Comparison of ENCODE assay signal across 8 cellular contexts in the genomic region with DNA sequence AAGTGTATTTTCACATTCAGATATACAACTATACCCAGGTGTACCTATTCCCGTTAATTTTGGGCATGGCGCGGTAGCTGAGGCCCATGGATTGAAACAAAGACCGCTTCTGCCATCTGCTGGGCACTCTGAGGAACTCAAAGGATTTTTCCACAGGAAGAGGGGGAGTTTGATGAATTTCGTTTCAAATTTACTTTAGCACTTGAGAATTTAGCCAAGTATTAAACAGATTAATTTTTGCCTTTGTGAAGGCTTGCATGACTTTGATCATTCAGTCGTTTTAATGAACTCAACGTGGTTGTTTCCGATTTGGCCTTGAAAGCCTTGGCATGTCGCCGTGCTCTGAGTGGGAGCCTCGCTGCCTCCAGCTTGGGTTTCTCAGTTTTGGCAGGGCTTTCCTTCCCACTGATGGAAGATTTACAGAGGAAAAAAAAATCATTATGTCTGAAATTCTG.
A peak's percentile ranks its signal among the peaks of the same experiment; 100 is the strongest.
DNase-seq lines count a peak whose midpoint lies in the region; ATAC-seq and TF ChIP-seq lines count a peak whose summit lies in the region.

No MANE protein-coding gene starts in this region.

- H3K4me3 Mint-ChIP-seq in natural killer cell = peak overlapping the region; percentile 65

- H3K36me3 Mint-ChIP-seq in natural killer cell = no peaks in the 10 kb centered on the region

- no peaks in the 10 kb centered on the region for H3K36me3 ChIP-seq in HAP-1 (replicated peaks)

- intact Hi-C loops in natural killer cell (cut with micrococcal nuclease) = no loop called here

- in situ Hi-C loops in HAP-1 (cut with MboI; ENCODE audit: low sequenced_read_pairs) = no loop called here

- DNase-seq in CD1c-positive myeloid dendritic cell (ENCODE audit: extremely low spot score) (peak; percentile 48), HAP-1 (ENCODE audit: low spot score in 2 of 2) (peak; percentile 61 to 69), NCI-H526 treated with DMSO at 0.1 percent for 48 hours (lab: John Stamatoyannopoulos, UW) (peak; percentile 18), activated T-cell treated with anti-CD3 and anti-CD28 coated beads for 48 hours (ENCODE audit: low read depth) (peak; percentile 18), fibroblast of gingiva (ENCODE audit: low read depth) (peak; percentile 49), natural killer cell (no peak), superior temporal gyrus (ENCODE audit: extremely low spot score) (peak; percentile 93), GDM1 (lab: John Stamatoyannopoulos, UW) (no peak)

- ATAC-seq in natural killer cell = peak in 2 of 3 donors; percentile 58 to 74

- peaks cover 2 to 4% of the 10 kb centered on the region in 2 donors for H3K27me3 Mint-ChIP-seq in natural killer cell (ENCODE audit: low read depth in 2 of 2)

- H3K9me3 Mint-ChIP-seq in natural killer cell = peaks cover 0 to 4% of the 10 kb centered on the region in 2 donors

- no peak overlapping the region for H3K27ac Mint-ChIP-seq in natural killer cell

- H3K4me1 ChIP-seq in HAP-1 = peaks cover 7% of the 10 kb centered on the region

- peak; percentile 65 for TF ChIP-seq CTCF in natural killer cell (IDR thresholded peaks at IDR 0.05)

- H3K4me1 Mint-ChIP-seq in natural killer cell = peaks cover 0 to 6% of the 10 kb centered on the region in 2 donors

- peak overlapping the region; percentile 25 for H3K4me3 ChIP-seq in HAP-1

- H3K27me3 ChIP-seq in HAP-1 (ENCODE audit: low read depth) = no peaks in the 10 kb centered on the region

- H3K9me3 ChIP-seq in HAP-1 = no peaks in the 10 kb centered on the region

Comparison
In these comparisons a context has a peak if more than half of its experiments do, and no peak if none do; other contexts are left out.
1. DNase-seq: peak in CD1c-positive myeloid dendritic cell (single experiment), HAP-1 (2 of 2), NCI-H526 treated with DMSO at 0.1 percent for 48 hours (single experiment), activated T-cell treated with anti-CD3 and anti-CD28 coated beads for 48 hours (single experiment), fibroblast of gingiva (single experiment) and superior temporal gyrus (single experiment); none in natural killer cell (single experiment) and GDM1 (single experiment).